ENCODE assay signal across 18 cellular contexts in genomic region chr13:46303743-46304385, GRCh38.
A peak's percentile ranks its signal among the peaks of the same experiment; 100 is the strongest.
DNase-seq lines count a peak whose midpoint lies in the region; ATAC-seq and TF ChIP-seq lines count a peak whose summit lies in the region.
"Had no signal": no experiment of that assay in that cellular context is flagged by ENCODE, and none has a peak within 500 bp of the region (broad histone marks: within the 10 kb centered on the region; RNA-seq: fewer than 3 reads in every experiment).

No MANE protein-coding gene starts in this region.

- H3K36me3 ChIP-seq in neutrophil (no peaks in the 10 kb centered on the region), A673 (ENCODE audit: insufficient read depth, low read length, poor library complexity, severe bottlenecking) (no peaks in the 10 kb centered on the region)
- H3K36me3 ChIP-seq: left ventricle myocardium inferior, SJSA1, WERI-Rb-1 had no signal

- H3K9me3 ChIP-seq in neutrophil: no peaks in the 10 kb centered on the region
- H3K9me3 ChIP-seq in A673 (ENCODE audit: low read depth, low read length, poor library complexity, severe bottlenecking): peaks cover 10% of the 10 kb centered on the region
- H3K9me3 ChIP-seq: SJSA1 had no signal

- H3K27me3 ChIP-seq in neutrophil (no peaks in the 10 kb centered on the region), A673 (replicated peaks; ENCODE audit: insufficient read depth, low read depth, low read length, poor library complexity) (no peaks in the 10 kb centered on the region)
- H3K27me3 ChIP-seq: dorsolateral prefrontal cortex, SJSA1 had no signal

- H3K36me3 Mint-ChIP-seq in activated T-helper 1 cell treated with anti-CD3 and anti-CD28 coated beads, Interleukin-12 subunit alpha, Interleukin-12 subunit beta, Interleukin-2, Interleukin-4 antibody, amounts not matched to agents 30 ng/mL and 10 ng/mL and 1 ng/mL, durations not matched to agents 14 hours and 24 hours and 36 hours (ENCODE audit: low read depth): peaks cover 12% of the 10 kb centered on the region

- H3K4me1 ChIP-seq in neutrophil (ENCODE audit: control insufficient read depth in 1 of 2, insufficient read depth in 1 of 2, low read depth in 1 of 2, low read length in 1 of 2) (peaks cover 10% of the 10 kb centered on the region in 2 experiments), A673 (ENCODE audit: insufficient read depth, low read length, poor library complexity, severe bottlenecking) (peaks cover 7% of the 10 kb centered on the region)
- H3K4me1 ChIP-seq: left ventricle myocardium inferior, SJSA1 had no signal

- intact Hi-C loops in activated T-helper 1 cell treated with anti-CD3 and anti-CD28 coated beads, Interleukin-12 subunit alpha, Interleukin-12 subunit beta, Interleukin-2, Interleukin-4 antibody, amounts not matched to agents 30 ng/mL and 10 ng/mL and 1 ng/mL, durations not matched to agents 14 hours and 24 hours and 36 hours (cut with micrococcal nuclease): loop anchor here (1.0 kb wide), 1 partner anchor 9 kb away; no protein-coding TSS in a partner anchor
- intact Hi-C loops in A673 (cut with micrococcal nuclease; ENCODE audit: unreplicated experiment): no loop called here

- peaks cover 3% of the 10 kb centered on the region for H3K27me3 Mint-ChIP-seq in activated T-helper 1 cell treated with anti-CD3 and anti-CD28 coated beads, Interleukin-12 subunit alpha, Interleukin-12 subunit beta, Interleukin-2, Interleukin-4 antibody, amounts not matched to agents 30 ng/mL and 10 ng/mL and 1 ng/mL, durations not matched to agents 14 hours and 24 hours and 36 hours (ENCODE audit: insufficient read depth)

- H3K4me3 Mint-ChIP-seq in activated T-helper 1 cell treated with anti-CD3 and anti-CD28 coated beads, Interleukin-12 subunit alpha, Interleukin-12 subunit beta, Interleukin-2, Interleukin-4 antibody, amounts not matched to agents 30 ng/mL and 10 ng/mL and 1 ng/mL, durations not matched to agents 14 hours and 24 hours and 36 hours: peak overlapping the region; percentile 3
- H3K4me3 Mint-ChIP-seq: CD4-positive, CD25-positive, alpha-beta regulatory T cell; nephron had no signal

- DNase-seq in SIG-M5 treated with dmso at 0.1 percent for 504 hours (lab: John Stamatoyannopoulos, UW; ENCODE audit: unreplicated experiment) (peak; percentile 42), SIG-M5 (lab: John Stamatoyannopoulos, UW) (no peak), inferior parietal cortex (ENCODE audit: extremely low spot score) (no peak), A673 (ENCODE audit: low spot score) (no peak)
- peak; percentile 41 for DNase-seq in Jurkat, Clone E6-1 (ENCODE audit: low read depth, low spot score)
- DNase-seq in activated T-helper 1 cell treated with anti-CD3 and anti-CD28 coated beads, Interleukin-12 subunit alpha, Interleukin-12 subunit beta, Interleukin-2, Interleukin-4 antibody, amounts not matched to agents 30 ng/mL and 10 ng/mL and 1 ng/mL, durations not matched to agents 14 hours and 24 hours and 36 hours (ENCODE audit: low spot score): no peak
- DNase-seq: CD4-positive, CD25-positive, alpha-beta regulatory T cell; dorsolateral prefrontal cortex; EL; left ventricle myocardium inferior; NCI-H2107; retina; WERI-Rb-1 had no signal

- no peak for TF ChIP-seq CTCF in neutrophil (IDR thresholded peaks at IDR 0.05)
- TF ChIP-seq CTCF in A673 (conservative IDR thresholded peaks at IDR 0.05; ENCODE audit: low read depth, low read length): no peak

- POLR2A ChIA-PET in A673 (lab: Charles Lee; ENCODE audit: low non-redundant PET): no interaction called here

- peak overlapping the region; percentile 1 for H3K27ac ChIP-seq in neutrophil
- no peak overlapping the region for H3K27ac ChIP-seq in A673 (ENCODE audit: low read depth, low read length, poor library complexity, severe bottlenecking)
- H3K27ac ChIP-seq: 22Rv1, dorsolateral prefrontal cortex, left ventricle myocardium inferior, SJSA1, WERI-Rb-1 had no signal

- BruUV-seq in A673 (replicated peaks; lab: Mats Ljungman, UMichigan): no TSS peak

- H3K4me3 ChIP-seq in Jurkat, Clone E6-1 (ENCODE audit: low read length): no peak overlapping the region
- no peak overlapping the region for H3K4me3 ChIP-seq in neutrophil (ENCODE audit: low read depth in 1 of 2, low read length in 1 of 2)
- H3K4me3 ChIP-seq in A673 (ENCODE audit: low read depth, low read length, poor library complexity, severe bottlenecking): no peak overlapping the region
- H3K4me3 ChIP-seq: dorsolateral prefrontal cortex, left ventricle myocardium inferior, SJSA1 had no signal

- CTCF ChIA-PET in A673 (lab: Charles Lee): no interaction called here

- ATAC-seq in HG02798 (IDR thresholded peaks at IDR 0.05; ENCODE audit: poor library complexity, unreplicated experiment): no peak

- peaks cover 14% of the 10 kb centered on the region for H3K4me1 Mint-ChIP-seq in activated T-helper 1 cell treated with anti-CD3 and anti-CD28 coated beads, Interleukin-12 subunit alpha, Interleukin-12 subunit beta, Interleukin-2, Interleukin-4 antibody, amounts not matched to agents 30 ng/mL and 10 ng/mL and 1 ng/mL, durations not matched to agents 14 hours and 24 hours and 36 hours (ENCODE audit: low read depth)
- H3K4me1 Mint-ChIP-seq: nephron had no signal

- peaks cover 32% of the 10 kb centered on the region for H3K9me3 Mint-ChIP-seq in activated T-helper 1 cell treated with anti-CD3 and anti-CD28 coated beads, Interleukin-12 subunit alpha, Interleukin-12 subunit beta, Interleukin-2, Interleukin-4 antibody, amounts not matched to agents 30 ng/mL and 10 ng/mL and 1 ng/mL, durations not matched to agents 14 hours and 24 hours and 36 hours

- peak overlapping the region; percentile 2 for H3K27ac Mint-ChIP-seq in activated T-helper 1 cell treated with anti-CD3 and anti-CD28 coated beads, Interleukin-12 subunit alpha, Interleukin-12 subunit beta, Interleukin-2, Interleukin-4 antibody, amounts not matched to agents 30 ng/mL and 10 ng/mL and 1 ng/mL, durations not matched to agents 14 hours and 24 hours and 36 hours
- H3K27ac Mint-ChIP-seq: nephron had no signal

Comparison
In these comparisons a context has a peak if more than half of its experiments do, and no peak if none do; other contexts are left out.
1. DNase-seq: peak in SIG-M5 treated with dmso at 0.1 percent for 504 hours (single experiment) and Jurkat, Clone E6-1 (single experiment); none in SIG-M5 (single experiment), activated T-helper 1 cell treated with anti-CD3 and anti-CD28 coated beads, Interleukin-12 subunit alpha, Interleukin-12 subunit beta, Interleukin-2, Interleukin-4 antibody, amounts not matched to agents 30 ng/mL and 10 ng/mL and 1 ng/mL, durations not matched to agents 14 hours and 24 hours and 36 hours (single experiment), inferior parietal cortex (single experiment) and A673 (single experiment).